In the genomic region with DNA sequence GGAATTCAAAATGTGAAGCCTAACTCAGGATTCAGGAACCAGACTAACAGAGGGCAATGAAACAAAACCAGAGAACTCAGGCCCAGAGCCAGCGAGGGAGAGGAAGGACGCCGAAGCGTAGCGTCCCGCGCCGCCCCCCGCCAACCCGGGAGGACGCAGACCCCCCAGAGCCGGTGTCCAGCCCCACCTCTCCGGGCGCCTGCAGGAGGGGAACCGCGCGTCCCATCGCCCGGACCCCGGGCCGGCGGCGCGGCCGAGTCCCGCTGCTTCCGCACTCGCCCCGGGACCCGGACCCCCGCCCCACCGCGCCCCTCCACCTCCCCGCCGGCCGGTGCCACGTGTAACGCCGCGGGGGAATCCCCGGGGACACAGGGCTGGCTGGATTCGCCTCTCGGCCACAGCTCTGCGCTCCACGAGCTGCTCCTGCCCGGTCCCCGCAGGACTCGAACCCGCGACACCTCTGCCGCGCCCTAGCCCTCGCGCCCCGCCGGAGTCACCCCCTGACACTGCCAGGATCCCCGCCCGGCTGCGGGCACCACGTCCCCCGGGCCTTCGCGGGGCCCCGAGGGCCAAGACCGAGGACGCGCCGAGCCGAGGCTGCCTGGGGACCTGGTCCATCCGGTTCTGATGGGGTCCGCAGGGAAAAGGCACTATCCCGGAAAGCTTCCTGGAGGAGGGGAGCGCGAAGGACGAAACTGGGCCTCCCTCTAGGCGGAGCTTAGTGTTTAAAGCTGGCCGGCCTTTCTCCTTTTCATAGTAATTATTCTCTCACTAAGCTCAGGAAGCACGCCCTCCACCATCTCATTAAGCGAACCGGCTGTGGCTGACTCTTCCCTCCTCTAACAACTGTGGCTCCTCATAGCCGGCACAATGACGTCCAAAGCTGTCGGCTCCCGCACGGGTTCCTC, we compare ENCODE assay signal across 8 cellular contexts. TPM values are rescaled to one million over a fixed set of nuclear protein-coding genes. Genes with fewer than 3 reads are reported as not detected.
DNase-seq lines count a peak whose midpoint lies in the region; FAIRE-seq and TF ChIP-seq lines count a peak whose summit lies in the region.

No MANE protein-coding gene starts in this region.

- no peak for DNase-seq in BJ (ENCODE audit: low read depth)
- DNase-seq in GM19239 (ENCODE audit: insufficient read length, low spot score), result peak; percentile 24
- peak; percentile 40 for DNase-seq in glutamatergic neuron
- no peak for DNase-seq in hippocampal formation (lab: John Stamatoyannopoulos, UW)
- no peak for DNase-seq in KG1 (lab: John Stamatoyannopoulos, UW)
- DNase-seq in SIG-M5 (lab: John Stamatoyannopoulos, UW), result no peak

- H3K27ac ChIP-seq in skin epidermis, result peak overlapping the region in 20 of 21 experiments; percentile 26 to 85 (median 69)

- H3K4me3 Mint-ChIP-seq in glutamatergic neuron (ENCODE audit: unreplicated experiment), result peak overlapping the region; percentile 90

- CTCF ChIA-PET in BJ (lab: Yijun Ruan, JAX), result interaction anchor here (0.6 to 3.7 kb wide), 4 partner anchors 7 to 127 kb away, joined by 3 to 17 read pairs (median 4); no protein-coding TSS in a partner anchor

- H3K36me3 ChIP-seq in BJ (ENCODE audit: control insufficient read depth, insufficient read depth, low read length), result no peaks in the 10 kb centered on the region

- H3K27me3 ChIP-seq in BJ (ENCODE audit: control insufficient read depth, insufficient read depth, low read length), result peaks cover 8% of the 10 kb centered on the region

- H3K4me1 Mint-ChIP-seq in glutamatergic neuron (ENCODE audit: low read depth, unreplicated experiment), result no peaks in the 10 kb centered on the region

- H3K27me3 Mint-ChIP-seq in glutamatergic neuron (ENCODE audit: unreplicated experiment), result peaks cover 6% of the 10 kb centered on the region

- H3K4me3 ChIP-seq in BJ (ENCODE audit: low read depth, low read length), result peak overlapping the region; percentile 55
- peak overlapping the region; percentile 40 for H3K4me3 ChIP-seq in WI38 (ENCODE audit: low read depth, low read length)
- peak overlapping the region; percentile 40 to 57 (median 48) for H3K4me3 ChIP-seq in skin epidermis

- TF ChIP-seq CTCF in BJ (IDR thresholded peaks at IDR 0.05; ENCODE audit: insufficient read depth, low read depth, low read length), result no peak
- no peak for TF ChIP-seq CTCF in WI38 (IDR thresholded peaks at IDR 0.05; ENCODE audit: low read depth, low read length)
- TF ChIP-seq CTCF in glutamatergic neuron (IDR thresholded peaks at IDR 0.05; ENCODE audit: partially characterized antibody, unreplicated experiment), result no peak

- POLR2A ChIA-PET in BJ (lab: Charles Lee), result no interaction called here

- H3K27ac Mint-ChIP-seq in glutamatergic neuron (ENCODE audit: unreplicated experiment), result peak overlapping the region; percentile 72

- no peaks in the 10 kb centered on the region for H3K9me3 Mint-ChIP-seq in glutamatergic neuron (ENCODE audit: unreplicated experiment)

- FAIRE-seq in GM19239 (lab: Jason Lieb, UNC), result no peak

- peaks cover 10% of the 10 kb centered on the region for H3K36me3 Mint-ChIP-seq in glutamatergic neuron (ENCODE audit: unreplicated experiment)

RNA-seq across cellular contexts. Expression of a gene that starts 40.4 kb away (rescaled TPM):
- 0.04 TPM in 1 of 2 replicates, not detected in the other for polyA plus RNA-seq in BJ (2011; rRNA removed)
- polyA minus RNA-seq in BJ (2011; rRNA and poly(A)+ RNA removed), result not detected in 2 replicates
- 1.3 TPM for total RNA-seq in glutamatergic neuron (ENCODE audit: unreplicated experiment)

Comparison
In these comparisons a context has a peak if more than half of its experiments do, and no peak if none do; other contexts are left out.
1. DNase-seq: peak in GM19239 (single experiment) and glutamatergic neuron (single experiment); none in BJ (single experiment), hippocampal formation (0 of 2), KG1 (single experiment) and SIG-M5 (single experiment).
2. Peak in every context shown above with its lines, with median percentiles within 50 percentile points of each other: H3K4me3 ChIP-seq.